8 cellular contexts compared by ENCODE assay signal in genomic region chr2:26246818-26247217, GRCh38. TPM values are rescaled to one million over a fixed set of nuclear protein-coding genes. Genes with fewer than 3 reads are reported as not detected.
DNase-seq lines count a peak whose midpoint lies in the region; ATAC-seq and TF ChIP-seq lines count a peak whose summit lies in the region.

No MANE protein-coding gene starts in this region.

- H3K9me3 ChIP-seq in aorta (ENCODE audit: control insufficient read depth, low read length): no peaks in the 10 kb centered on the region

- H3K27ac ChIP-seq in aorta (ENCODE audit: low read depth in 1 of 2, low read length in 2 of 2): no peak overlapping the region

- H3K36me3 ChIP-seq in aorta (ENCODE audit: control insufficient read depth in 1 of 2, insufficient read depth in 2 of 2, low read length in 1 of 2): no peaks in the 10 kb centered on the region

- in situ Hi-C loops in Caki2 (cut with HindIII; ENCODE audit: low pct_unique_long_range_greater_than_20kb, low sequenced_read_pairs): no loop called here

- no peak for ATAC-seq in activated naive CD8-positive, alpha-beta T cell treated with anti-CD3 and anti-CD28 coated beads, Interleukin-2, amount 50 U/mL, for 24 hours
- no peak for ATAC-seq in naive B cell (ENCODE audit: low read depth in 2 of 2)
- no peak for ATAC-seq in HG03571 (IDR thresholded peaks at IDR 0.05; ENCODE audit: unreplicated experiment)
- ATAC-seq in HG02588 (IDR thresholded peaks at IDR 0.05; ENCODE audit: unreplicated experiment): no peak
- no peak for ATAC-seq in aorta (ENCODE audit: low FRiP score)

- peaks cover 9% of the 10 kb centered on the region for H3K36me3 Mint-ChIP-seq in activated naive CD8-positive, alpha-beta T cell treated with anti-CD3 and anti-CD28 coated beads, Interleukin-2, amount 50 U/mL, for 24 hours (ENCODE audit: low read depth)
- H3K36me3 Mint-ChIP-seq in naive B cell: no peaks in the 10 kb centered on the region

- DNase-seq in Caki2 (ENCODE audit: low read depth) (peak; percentile 54), NB4 (ENCODE audit: low read depth) (peak; percentile 90), naive B cell (no peak), aorta (no peak), hypothalamus (lab: John Stamatoyannopoulos, UW) (no peak)
- peak; percentile 16 for DNase-seq in activated naive CD8-positive, alpha-beta T cell treated with anti-CD3 and anti-CD28 coated beads, Interleukin-2, amount 50 U/mL, for 24 hours

- H3K27me3 Mint-ChIP-seq in activated naive CD8-positive, alpha-beta T cell treated with anti-CD3 and anti-CD28 coated beads, Interleukin-2, amount 50 U/mL, for 24 hours: no peaks in the 10 kb centered on the region
- no peaks in the 10 kb centered on the region for H3K27me3 Mint-ChIP-seq in naive B cell

- H3K4me3 ChIP-seq in NB4 (ENCODE audit: low read depth, low read length) (peak overlapping the region; percentile 84), aorta (ENCODE audit: low read length in 2 of 2) (no peak overlapping the region)

- TF ChIP-seq CTCF in NB4 (IDR thresholded peaks at IDR 0.05; ENCODE audit: low read depth, low read length): no peak

- peaks cover 0 to 4% of the 10 kb centered on the region in 2 donors for H3K4me1 ChIP-seq in aorta (ENCODE audit: control insufficient read depth in 1 of 2, insufficient read depth in 2 of 2, low read length in 2 of 2)

- H3K27ac Mint-ChIP-seq in activated naive CD8-positive, alpha-beta T cell treated with anti-CD3 and anti-CD28 coated beads, Interleukin-2, amount 50 U/mL, for 24 hours: peak overlapping the region; percentile 54
- peak overlapping the region in 4 of 6 donors; percentile 7 to 98 (median 28) for H3K27ac Mint-ChIP-seq in naive B cell

- no peaks in the 10 kb centered on the region for H3K9me3 Mint-ChIP-seq in activated naive CD8-positive, alpha-beta T cell treated with anti-CD3 and anti-CD28 coated beads, Interleukin-2, amount 50 U/mL, for 24 hours
- no peaks in the 10 kb centered on the region for H3K9me3 Mint-ChIP-seq in naive B cell

- H3K4me3 Mint-ChIP-seq in activated naive CD8-positive, alpha-beta T cell treated with anti-CD3 and anti-CD28 coated beads, Interleukin-2, amount 50 U/mL, for 24 hours: peak overlapping the region; percentile 98
- peak overlapping the region in 7 of 8 donors; percentile 2 to 98 (median 55) for H3K4me3 Mint-ChIP-seq in naive B cell

- TF ChIP-seq POLR2A in NB4 (IDR thresholded peaks at IDR 0.05; ENCODE audit: extremely low read depth, insufficient read length): no peak

- H3K4me1 Mint-ChIP-seq in activated naive CD8-positive, alpha-beta T cell treated with anti-CD3 and anti-CD28 coated beads, Interleukin-2, amount 50 U/mL, for 24 hours: peaks cover 54% of the 10 kb centered on the region
- peaks cover 32 to 59% (median 52%) of the 10 kb centered on the region in 3 donors for H3K4me1 Mint-ChIP-seq in naive B cell

- H3K27me3 ChIP-seq in aorta (ENCODE audit: control insufficient read depth in 1 of 2, insufficient read depth in 2 of 2, low read length in 1 of 2): no peaks in the 10 kb centered on the region

- intact Hi-C loops in aorta (cut with DNase I): loop anchor here in 1 of 2 donors (10.0 kb wide), 1 partner anchor 78 kb away; no protein-coding TSS in a partner anchor

- 85 to 86% methylated on average over 9 of the region's 9 CpGs for WGBS in aorta, 2 donors

RNA-seq across cellular contexts. Expression of gene HADHB, which starts 2.1 kb away (rescaled TPM):
- total RNA-seq in Caki2 (2014; rRNA removed; shearing (Covaris generic); ENCODE audit: low replicate concordance): 14.7 and 30.8 TPM in 2 replicates
- 100 to 1,000 TPM in 5 of 6 donors, 10 to 100 TPM in 1; 97.7 to 133 (median 110) TPM for polyA plus RNA-seq in naive B cell (ENCODE audit: low read depth in 6 of 6)
- 10 to 100 TPM; 88.1 to 95.7 TPM for total RNA-seq in aorta
- 10 to 100 TPM; 83.1 to 84.5 TPM for polyA plus RNA-seq in aorta

RNA-seq across cellular contexts. Expression of gene HADHA, which starts 2.4 kb away (rescaled TPM):
- 218 and 229 TPM in 2 replicates for total RNA-seq in Caki2 (2014; rRNA removed; shearing (Covaris generic); ENCODE audit: low replicate concordance)
- 100 to 1,000 TPM in 4 of 6 donors, 10 to 100 TPM in 2; 77.4 to 118 (median 102) TPM for polyA plus RNA-seq in naive B cell (ENCODE audit: low read depth in 6 of 6)
- total RNA-seq in aorta: 100 to 1,000 TPM; 102 to 109 TPM
- 10 to 100 TPM; 76.0 to 76.4 TPM for polyA plus RNA-seq in aorta

Comparison
In these comparisons a context has a peak if more than half of its experiments do, and no peak if none do; other contexts are left out.
1. DNase-seq: peak in Caki2 (single experiment), NB4 (single experiment) and activated naive CD8-positive, alpha-beta T cell treated with anti-CD3 and anti-CD28 coated beads, Interleukin-2, amount 50 U/mL, for 24 hours (single experiment); none in naive B cell (single experiment), aorta (0 of 2) and hypothalamus (0 of 51).